Comparison of ENCODE assay signal across 1 cellular context in genomic region chr17:45908935-45909334, GRCh38.
TF ChIP-seq lines count a peak whose summit lies in the region.

No MANE protein-coding gene starts in this region.

TF ChIP-seq in GM23338, 12 proteins besides CTCF, POLR2A, EP300 and RAD21 (continued from another document):
- TF ChIP-seq ZNF462 (CRISPR knock-in tag; IDR thresholded peaks at IDR 0.05), result no peak
- TF ChIP-seq STAT1 (IDR thresholded peaks at IDR 0.05; ENCODE audit: unreplicated experiment), result no peak
- no peak for TF ChIP-seq EZH2phosphoT487 (IDR thresholded peaks at IDR 0.05; ENCODE audit: unreplicated experiment)
- TF ChIP-seq POLR2AphosphoS5 (IDR thresholded peaks at IDR 0.05; ENCODE audit: low read depth), result no peak
- no peak for TF ChIP-seq REST (IDR thresholded peaks at IDR 0.05; ENCODE audit: unreplicated experiment)
